24 cellular contexts compared by ENCODE assay signal in the genomic region with DNA sequence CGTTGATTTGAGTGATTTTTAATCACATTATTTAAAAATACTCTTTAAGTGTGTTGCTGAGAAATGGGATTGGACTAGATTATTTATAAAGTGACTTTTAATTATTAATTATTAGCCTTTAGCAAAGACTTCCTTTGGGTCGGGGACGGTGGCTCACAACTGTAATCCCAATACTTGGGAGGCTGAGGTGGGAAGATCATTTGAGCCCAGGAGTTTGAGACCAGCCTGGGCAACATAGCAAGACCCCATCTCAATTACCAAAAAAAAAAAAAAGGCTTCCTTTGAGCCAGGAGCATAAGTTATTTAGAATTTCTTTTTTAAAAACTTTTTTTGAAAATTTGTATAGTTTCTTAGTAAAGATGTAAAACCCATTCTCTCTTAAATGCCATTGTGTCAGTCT. TPM values are rescaled to one million over a fixed set of nuclear protein-coding genes. Genes with fewer than 3 reads are reported as not detected.
"Had no signal": no experiment of that assay in that cellular context is flagged by ENCODE, and none has a peak within 500 bp of the region (broad histone marks: within the 10 kb centered on the region; RNA-seq: fewer than 3 reads in every experiment).

No MANE protein-coding gene starts in this region.

- H3K4me3 ChIP-seq: MG63, SJSA1, SK-N-MC had no signal

- H3K27ac ChIP-seq: HL-60, SJSA1, SK-N-MC had no signal

- DNase-seq: Karpas-422, KG1, MG63, NCI-H1092, NCI-H1105 treated with DMSO at 0.1 percent for 48 hours, NCI-H1417 treated with DMSO at 0.1 percent for 48 hours, NCI-H146, NCI-H1694 treated with DMSO at 0.1 percent for 48 hours, NCI-H1930, NCI-H2081, NCI-H2107, NCI-H226, NCI-H446, NCI-H510A, NCI-H524 treated with DMSO at 0.1 percent for 48 hours, NCI-H69, NCI-H774, Right ventricle myocardium superior, RPMI8226, SIG-M5 had no signal

- H3K27me3 ChIP-seq: MG63, SJSA1 had no signal

- FAIRE-seq: RCC 7860 had no signal

- H3K9me3 ChIP-seq: MG63, SJSA1 had no signal

RNA-seq across cellular contexts. Expression of gene GPX2, which starts 19.5 kb away (rescaled TPM):
- total RNA-seq: Right ventricle myocardium superior, SJSA1 had no signal
